In genomic region chr15:32718822-32719716, GRCh38 we compare ENCODE assay signal across 8 cellular contexts. TPM values are rescaled to one million over a fixed set of nuclear protein-coding genes. Genes with fewer than 3 reads are reported as not detected.
A peak's percentile ranks its signal among the peaks of the same experiment; 100 is the strongest.
DNase-seq lines count a peak whose midpoint lies in the region; ATAC-seq and TF ChIP-seq lines count a peak whose summit lies in the region.

No MANE protein-coding gene starts in this region.

- no peaks in the 10 kb centered on the region for H3K36me3 ChIP-seq in mammary epithelial cell (ENCODE audit: insufficient read depth, low read length)
- H3K36me3 ChIP-seq in tibial nerve: no peaks in the 10 kb centered on the region
- no peaks in the 10 kb centered on the region for H3K36me3 ChIP-seq in PC-9 (ENCODE audit: low read depth)

- peak overlapping the region; percentile 3 to 41 (median 29) for H3K4me3 ChIP-seq in mammary epithelial cell (replicated peaks in 1 of 3; ENCODE audit: insufficient read depth in 1 of 3, low read depth in 2 of 3, low read length in 3 of 3)
- peak overlapping the region; percentile 3 to 36 (median 26) for H3K4me3 ChIP-seq in tibial nerve
- H3K4me3 ChIP-seq in PC-9: no peak overlapping the region

- no peak for TF ChIP-seq CTCF in mammary epithelial cell (conservative IDR thresholded peaks at IDR 0.05 in 1 of 2, IDR thresholded peaks at IDR 0.05 in 1 of 2; ENCODE audit: extremely low read depth in 1 of 2, insufficient read depth in 1 of 2, low read depth in 1 of 2, low read length in 2 of 2)
- no peak for TF ChIP-seq CTCF in tibial nerve (IDR thresholded peaks at IDR 0.05)
- TF ChIP-seq CTCF in PC-9 (conservative IDR thresholded peaks at IDR 0.05): no peak

- dilution Hi-C loops in mammary epithelial cell (cut with HindIII; ENCODE audit: low sequenced_read_pairs): no loop called here

- H3K27me3 ChIP-seq in mammary epithelial cell (ENCODE audit: insufficient read depth, low read length) (peaks cover 38% of the 10 kb centered on the region), tibial nerve (peaks cover 0 to 64% of the 10 kb centered on the region in 2 donors), PC-9 (ENCODE audit: insufficient read depth, low read depth) (no peaks in the 10 kb centered on the region)

- H3K9me2 ChIP-seq in PC-9 (ENCODE audit: insufficient read depth): no peaks in the 10 kb centered on the region

- TF ChIP-seq POLR2A in tibial nerve (IDR thresholded peaks at IDR 0.05): no peak

- peak; percentile 15 to 19 for ATAC-seq in activated T-cell treated with anti-CD3 and anti-CD28 coated beads, Interleukin-2, amount 50 U/mL, for 4 hours

- no peaks in the 10 kb centered on the region for H3F3A ChIP-seq in PC-9 (ENCODE audit: insufficient read depth, low read depth)

- CTCF ChIA-PET in mammary epithelial cell (lab: Charles Lee; ENCODE audit: low non-redundant PET): no interaction called here
- CTCF ChIA-PET in PC-9 (lab: Charles Lee): no interaction called here

- no TSS peak for BruUV-seq in mammary epithelial cell (replicated peaks; lab: Mats Ljungman, UMichigan)
- no TSS peak for BruUV-seq in PC-9 (replicated peaks; lab: Mats Ljungman, UMichigan)

- peaks cover 17% of the 10 kb centered on the region for H3K4me1 ChIP-seq in mammary epithelial cell (ENCODE audit: insufficient read depth, low read length)
- peaks cover 0 to 27% (median 18%) of the 10 kb centered on the region in 4 donors for H3K4me1 ChIP-seq in tibial nerve
- no peaks in the 10 kb centered on the region for H3K4me1 ChIP-seq in PC-9 (replicated peaks; ENCODE audit: insufficient read depth)

- peaks cover 14% of the 10 kb centered on the region for H3K4me1 Mint-ChIP-seq in activated T-cell treated with anti-CD3 and anti-CD28 coated beads, Interleukin-2, amount 50 U/mL, for 4 hours (ENCODE audit: low read depth)

- no peak overlapping the region for H3K9ac ChIP-seq in mammary epithelial cell (ENCODE audit: insufficient read depth, low read length)

- in situ Hi-C loops in mammary epithelial cell (cut with MboI; ENCODE audit: low sequenced_read_pairs in 2 of 2): no loop called here

- H3K9me3 ChIP-seq in mammary epithelial cell (replicated peaks; ENCODE audit: insufficient read depth, low read length): no peaks in the 10 kb centered on the region
- H3K9me3 ChIP-seq in tibial nerve: no peaks in the 10 kb centered on the region
- H3K9me3 ChIP-seq in PC-9 (ENCODE audit: insufficient read depth, low read depth): no peaks in the 10 kb centered on the region

- no peak for DNase-seq in activated T-cell treated with anti-CD3 and anti-CD28 coated beads, Interleukin-2, amount 50 U/mL, for 4 hours
- no peak for DNase-seq in activated T-cell treated with anti-CD3 and anti-CD28 coated beads, Interleukin-2, amount 50 U/mL, for 1 hour
- DNase-seq in mammary epithelial cell: peak; percentile 13
- DNase-seq in lung microvascular endothelial cell (ENCODE audit: low read depth in 2 of 2): peak; percentile 7 to 43
- DNase-seq in tibial nerve (ENCODE audit: low spot score in 2 of 2): no peak
- DNase-seq in NCI-H526 treated with DMSO at 0.1 percent for 48 hours (lab: John Stamatoyannopoulos, UW): no peak
- no peak for DNase-seq in inferior parietal cortex (ENCODE audit: extremely low spot score)
- no peak for DNase-seq in PC-9

- H4K20me1 ChIP-seq in mammary epithelial cell (ENCODE audit: insufficient read depth, low read length) (no peaks in the 10 kb centered on the region), PC-9 (ENCODE audit: insufficient read depth) (no peaks in the 10 kb centered on the region)

- H3K4me2 ChIP-seq in mammary epithelial cell (ENCODE audit: insufficient read depth, low read depth, low read length) (peak overlapping the region; percentile 89), PC-9 (no peak overlapping the region)

- peaks cover 58% of the 10 kb centered on the region for H3K27me3 Mint-ChIP-seq in activated T-cell treated with anti-CD3 and anti-CD28 coated beads, Interleukin-2, amount 50 U/mL, for 4 hours (ENCODE audit: low read depth)

- H2AFZ ChIP-seq in mammary epithelial cell (ENCODE audit: low read depth, low read length) (peak overlapping the region; percentile 80), PC-9 (no peak overlapping the region)

- 15% methylated on average over 43 of the region's 70 CpGs for WGBS in mammary epithelial cell (ENCODE audit: low coverage, missing lambda C conversion rate)
- 4 to 5% methylated on average over 18 to 56 of the region's 70 CpGs for WGBS in tibial nerve, 2 donors

- no peaks in the 10 kb centered on the region for H3K36me3 Mint-ChIP-seq in activated T-cell treated with anti-CD3 and anti-CD28 coated beads, Interleukin-2, amount 50 U/mL, for 4 hours (ENCODE audit: insufficient read depth)

- no peak for TF ChIP-seq EP300 in tibial nerve (IDR thresholded peaks at IDR 0.05)

- H3K4me3 Mint-ChIP-seq in activated T-cell treated with anti-CD3 and anti-CD28 coated beads, Interleukin-2, amount 50 U/mL, for 4 hours: no peak overlapping the region

- H3K27ac ChIP-seq in mammary epithelial cell (ENCODE audit: insufficient read depth, low read depth, low read length): no peak overlapping the region
- no peak overlapping the region for H3K27ac ChIP-seq in tibial nerve
- no peak overlapping the region for H3K27ac ChIP-seq in PC-9

- POLR2A ChIA-PET in PC-9 (lab: Charles Lee; ENCODE audit: unreplicated experiment): no interaction called here

- H3K79me2 ChIP-seq in mammary epithelial cell (ENCODE audit: insufficient read depth, low read length): no peaks in the 10 kb centered on the region
- H3K79me2 ChIP-seq in PC-9 (ENCODE audit: low read depth): no peaks in the 10 kb centered on the region

- H3K9me3 Mint-ChIP-seq in activated T-cell treated with anti-CD3 and anti-CD28 coated beads, Interleukin-2, amount 50 U/mL, for 4 hours: no peaks in the 10 kb centered on the region

- intact Hi-C loops in mammary epithelial cell (cut with micrococcal nuclease): loop anchor here (5.0 kb wide), 1 partner anchor 57 kb away; no protein-coding TSS in a partner anchor
- intact Hi-C loops in PC-9 (cut with micrococcal nuclease; ENCODE audit: unreplicated experiment): no loop called here

RNA-seq across cellular contexts. Expression of gene GREM1, which starts 1.3 kb away (rescaled TPM):
- under 1 TPM; 0.30 to 0.42 (median 0.41) TPM for total RNA-seq in activated T-cell treated with anti-CD3 and anti-CD28 coated beads, Interleukin-2, amount 50 U/mL, for 4 hours
- total RNA-seq in mammary epithelial cell: 1 to 10 TPM in 1 of 2 donors, not detected in 1; 1.8 TPM
- 0.03 TPM for polyA plus RNA-seq in mammary epithelial cell
- polyA minus RNA-seq in mammary epithelial cell: not detected
- under 0.01 TPM in 2 replicates for total RNA-seq in lung microvascular endothelial cell
- under 1 TPM in 1 of 4 donors, not detected in 3; 0.30 TPM for total RNA-seq in tibial nerve
- 0.39 and 0.48 TPM in 2 replicates for total RNA-seq in PC-9 (2021)

Comparison
In these comparisons a context has a peak if more than half of its experiments do, and no peak if none do; other contexts are left out.
1. DNase-seq: peak in mammary epithelial cell (single experiment) and lung microvascular endothelial cell (2 of 2); none in activated T-cell treated with anti-CD3 and anti-CD28 coated beads, Interleukin-2, amount 50 U/mL, for 4 hours (single experiment), activated T-cell treated with anti-CD3 and anti-CD28 coated beads, Interleukin-2, amount 50 U/mL, for 1 hour (single experiment), tibial nerve (0 of 2), NCI-H526 treated with DMSO at 0.1 percent for 48 hours (single experiment), inferior parietal cortex (single experiment) and PC-9 (0 of 2).